In genomic region chrX:154379569-154379951, GRCh38 we compare ENCODE assay signal across 8 cellular contexts. TPM values are rescaled to one million over a fixed set of nuclear protein-coding genes. Genes with fewer than 3 reads are reported as not detected.
A peak's percentile ranks its signal among the peaks of the same experiment; 100 is the strongest.
DNase-seq lines count a peak whose midpoint lies in the region; ATAC-seq and TF ChIP-seq lines count a peak whose summit lies in the region.

No MANE protein-coding gene starts in this region.

- no peak overlapping the region for H2AFZ ChIP-seq in neural progenitor cell (replicated peaks)

- DNase-seq in CD8-positive, alpha-beta memory T cell: no peak
- DNase-seq in effector memory CD4-positive, alpha-beta T cell: no peak
- no peak for DNase-seq in neural progenitor cell (ENCODE audit: low spot score)
- DNase-seq in NCI-H2081 treated with DMSO at 0.1 percent for 48 hours (lab: John Stamatoyannopoulos, UW): no peak
- no peak for DNase-seq in NCI-H82 (lab: John Stamatoyannopoulos, UW)

- H3K36me3 ChIP-seq in CD8-positive, alpha-beta memory T cell (ENCODE audit: insufficient read depth, low read length): no peaks in the 10 kb centered on the region
- H3K36me3 ChIP-seq in KOPT-K1 (ENCODE audit: insufficient read depth, low read length) (peaks cover 6% of the 10 kb centered on the region), neural progenitor cell (no peaks in the 10 kb centered on the region)
- no peaks in the 10 kb centered on the region for H3K36me3 ChIP-seq in effector memory CD4-positive, alpha-beta T cell (ENCODE audit: control insufficient read depth, insufficient read depth, low read length)

- peaks cover 18% of the 10 kb centered on the region for H3K79me2 ChIP-seq in neural progenitor cell (ENCODE audit: low read depth)

- H3K9me3 Mint-ChIP-seq in CD8-positive, alpha-beta memory T cell: no peaks in the 10 kb centered on the region
- H3K9me3 Mint-ChIP-seq in neural progenitor cell: peaks cover 19% of the 10 kb centered on the region

- H3K27me3 ChIP-seq in CD8-positive, alpha-beta memory T cell (ENCODE audit: insufficient read depth, low read length, poor library complexity, severe bottlenecking): no peaks in the 10 kb centered on the region
- H3K27me3 ChIP-seq in effector memory CD4-positive, alpha-beta T cell (replicated peaks; ENCODE audit: control insufficient read depth, insufficient read depth, low read length, poor library complexity, severe bottlenecking): no peaks in the 10 kb centered on the region
- H3K27me3 ChIP-seq in neural progenitor cell: peaks cover 10% of the 10 kb centered on the region

- peak overlapping the region; percentile 98 for H3K9ac ChIP-seq in neural progenitor cell

- H3K4me2 ChIP-seq in neural progenitor cell: peak overlapping the region; percentile 77

- H3K27me3 Mint-ChIP-seq in CD8-positive, alpha-beta memory T cell: peaks cover 0 to 2% of the 10 kb centered on the region in 2 donors
- peaks cover 3% of the 10 kb centered on the region for H3K27me3 Mint-ChIP-seq in neural progenitor cell (ENCODE audit: insufficient read depth, low read depth)

- peak overlapping the region; percentile 97 for H3K27ac ChIP-seq in CD8-positive, alpha-beta memory T cell (ENCODE audit: low read depth, low read length)
- H3K27ac ChIP-seq in KOPT-K1 (ENCODE audit: low read depth, low read length, poor library complexity, severe bottlenecking): peak overlapping the region; percentile 87
- H3K27ac ChIP-seq in effector memory CD4-positive, alpha-beta T cell (ENCODE audit: insufficient read depth, low read length, poor library complexity, severe bottlenecking): peak overlapping the region; percentile 97
- H3K27ac ChIP-seq in neural progenitor cell: peak overlapping the region; percentile 96

- CTCF ChIA-PET in CD8-positive, alpha-beta memory T cell (lab: Charles Lee): no interaction called here

- POLR2A ChIA-PET in CD8-positive, alpha-beta memory T cell (lab: Charles Lee): interaction anchor here (0.7 to 3.2 kb wide), 5 partner anchors 10 to 1419 kb away, joined by 3 to 22 read pairs (median 3); no protein-coding TSS in a partner anchor

- peaks cover 30% of the 10 kb centered on the region for H3K4me1 ChIP-seq in CD8-positive, alpha-beta memory T cell (ENCODE audit: insufficient read depth, low read length)
- peaks cover 20% of the 10 kb centered on the region for H3K4me1 ChIP-seq in effector memory CD4-positive, alpha-beta T cell (ENCODE audit: control insufficient read depth, insufficient read depth, low read length, poor library complexity, severe bottlenecking)
- peaks cover 4% of the 10 kb centered on the region for H3K4me1 ChIP-seq in neural progenitor cell

- H3K4me3 Mint-ChIP-seq in CD8-positive, alpha-beta memory T cell: peak overlapping the region; percentile 81 to 94 (median 84)
- peak overlapping the region; percentile 89 for H3K4me3 Mint-ChIP-seq in neural progenitor cell

- no peaks in the 10 kb centered on the region for H3K9me3 ChIP-seq in CD8-positive, alpha-beta memory T cell (ENCODE audit: low read length)
- H3K9me3 ChIP-seq in KOPT-K1 (ENCODE audit: insufficient read depth, low read length, poor library complexity, severe bottlenecking): no peaks in the 10 kb centered on the region
- H3K9me3 ChIP-seq in effector memory CD4-positive, alpha-beta T cell (ENCODE audit: control insufficient read depth, low read length): no peaks in the 10 kb centered on the region
- no peaks in the 10 kb centered on the region for H3K9me3 ChIP-seq in neural progenitor cell (ENCODE audit: low read depth)

- H3F3A ChIP-seq in neural progenitor cell (ENCODE audit: low read depth): peaks cover 26% of the 10 kb centered on the region

- H3K27ac Mint-ChIP-seq in CD8-positive, alpha-beta memory T cell: peak overlapping the region; percentile 86 to 97 (median 95)
- no peak overlapping the region for H3K27ac Mint-ChIP-seq in neural progenitor cell

- ATAC-seq in HG03520 (IDR thresholded peaks at IDR 0.05; ENCODE audit: unreplicated experiment) (no peak), GM19351 (IDR thresholded peaks at IDR 0.05; ENCODE audit: unreplicated experiment) (no peak)

- peaks cover 0 to 24% (median 2%) of the 10 kb centered on the region in 3 donors for H3K36me3 Mint-ChIP-seq in CD8-positive, alpha-beta memory T cell
- H3K36me3 Mint-ChIP-seq in neural progenitor cell: peaks cover 2% of the 10 kb centered on the region

- H3K4me3 ChIP-seq in CD8-positive, alpha-beta memory T cell (ENCODE audit: low read length): peak overlapping the region; percentile 74
- peak overlapping the region; percentile 62 for H3K4me3 ChIP-seq in effector memory CD4-positive, alpha-beta T cell (ENCODE audit: insufficient read depth, low read depth, low read length, poor library complexity, severe bottlenecking)
- peak overlapping the region; percentile 76 for H3K4me3 ChIP-seq in neural progenitor cell

- peaks cover 14% of the 10 kb centered on the region for H4K20me1 ChIP-seq in neural progenitor cell (ENCODE audit: low read depth)

- peaks cover 4 to 26% (median 21%) of the 10 kb centered on the region in 3 donors for H3K4me1 Mint-ChIP-seq in CD8-positive, alpha-beta memory T cell
- peaks cover 14% of the 10 kb centered on the region for H3K4me1 Mint-ChIP-seq in neural progenitor cell

- TF ChIP-seq CTCF in neural progenitor cell (IDR thresholded peaks at IDR 0.05): no peak

RNA-seq across cellular contexts. Expression of gene EMD, which starts 0.5 kb away (rescaled TPM):
- total RNA-seq in CD8-positive, alpha-beta memory T cell: 100 to 1,000 TPM; 107 to 119 TPM
- polyA plus RNA-seq in CD8-positive, alpha-beta memory T cell: 37.2 TPM
- total RNA-seq in neural progenitor cell (ENCODE audit: low replicate concordance): 18.3 and 62.0 TPM in 2 replicates

RNA-seq across cellular contexts. Expression of gene FLNA, which starts 5.1 kb away (rescaled TPM):
- total RNA-seq in CD8-positive, alpha-beta memory T cell: 1,000 to 10,000 TPM; 1,299 to 1,356 TPM
- polyA plus RNA-seq in CD8-positive, alpha-beta memory T cell: 799 TPM
- total RNA-seq in neural progenitor cell (ENCODE audit: low replicate concordance): 189 and 559 TPM in 2 replicates

RNA-seq across cellular contexts. Expression of gene RPL10, which starts 18.6 kb away (rescaled TPM):
- total RNA-seq in CD8-positive, alpha-beta memory T cell: 1,000 to 10,000 TPM; 3,198 to 3,218 TPM
- polyA plus RNA-seq in CD8-positive, alpha-beta memory T cell: 4,855 TPM
- total RNA-seq in neural progenitor cell (ENCODE audit: low replicate concordance): 4,507 and 7,403 TPM in 2 replicates

RNA-seq across cellular contexts. Expression of gene DNASE1L1, which starts 29.5 kb away (rescaled TPM):
- total RNA-seq in CD8-positive, alpha-beta memory T cell: 10 to 100 TPM in 1 of 2 experiments, 1 to 10 TPM in 1; 9.8 to 10.1 TPM
- 19.1 TPM for polyA plus RNA-seq in CD8-positive, alpha-beta memory T cell
- total RNA-seq in neural progenitor cell (ENCODE audit: low replicate concordance): 14.2 and 27.2 TPM in 2 replicates

RNA-seq across cellular contexts. Expression of gene TAFAZZIN, which starts 31.8 kb away (rescaled TPM):
- 10 to 100 TPM; 51.9 to 52.3 TPM for total RNA-seq in CD8-positive, alpha-beta memory T cell
- 41.4 TPM for polyA plus RNA-seq in CD8-positive, alpha-beta memory T cell
- total RNA-seq in neural progenitor cell (ENCODE audit: low replicate concordance): 19.8 and 46.5 TPM in 2 replicates
